ENCODE assay signal across 8 cellular contexts in the genomic region with DNA sequence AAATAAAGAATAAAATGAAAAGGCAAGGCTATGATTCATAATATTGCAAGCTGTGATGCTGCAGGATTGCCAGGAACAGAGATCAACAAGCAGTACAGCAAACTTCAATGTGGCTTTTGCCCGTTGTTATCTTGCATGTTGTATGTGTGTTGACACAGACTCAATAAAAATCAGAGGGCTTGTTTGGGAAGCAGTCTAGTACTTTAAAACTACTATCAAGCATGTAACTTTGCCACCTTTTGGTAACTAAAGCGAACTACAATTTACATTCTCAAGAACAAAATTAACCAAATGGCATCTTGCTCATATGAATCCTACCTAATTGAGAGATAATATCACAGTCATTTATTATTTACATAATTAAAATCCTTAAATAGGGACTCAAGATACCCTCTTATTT.
DNase-seq lines count a peak whose midpoint lies in the region; ATAC-seq and TF ChIP-seq lines count a peak whose summit lies in the region.

No MANE protein-coding gene starts in this region.

- DNase-seq in AG20443 (ENCODE audit: low spot score) = peak; percentile 8
- DNase-seq in NCI-H748 treated with DMSO at 0.1 percent for 48 hours (lab: John Stamatoyannopoulos, UW) = peak; percentile 54
- peak; percentile 28 for DNase-seq in fibroblast of villous mesenchyme (ENCODE audit: low read depth)
- DNase-seq in amniotic stem cell (lab: John Stamatoyannopoulos, UW) = no peak
- no peak for DNase-seq in NK-92 (lab: John Stamatoyannopoulos, UW; ENCODE audit: unreplicated experiment)
- no peak for DNase-seq in activated CD4-positive, CD25-positive, alpha-beta regulatory T cell treated with anti-CD3 and anti-CD28 coated beads, Interleukin-2, amount 50 U/mL, for 72 hours
- no peak for DNase-seq in CD1c-positive myeloid dendritic cell (ENCODE audit: extremely low spot score)

- TF ChIP-seq CTCF in fibroblast of villous mesenchyme (IDR thresholded peaks at IDR 0.05; ENCODE audit: insufficient read depth, low read depth, low read length) = peak; percentile 33

- ATAC-seq in GM19455 (IDR thresholded peaks at IDR 0.05; ENCODE audit: unreplicated experiment) = peak; percentile 66

- no peak overlapping the region for H3K4me3 ChIP-seq in fibroblast of villous mesenchyme (ENCODE audit: low read depth, low read length)

Comparison
In these comparisons a context has a peak if more than half of its experiments do, and no peak if none do; other contexts are left out.
1. DNase-seq: peak in AG20443 (single experiment), NCI-H748 treated with DMSO at 0.1 percent for 48 hours (single experiment) and fibroblast of villous mesenchyme (single experiment); none in amniotic stem cell (single experiment), NK-92 (single experiment), activated CD4-positive, CD25-positive, alpha-beta regulatory T cell treated with anti-CD3 and anti-CD28 coated beads, Interleukin-2, amount 50 U/mL, for 72 hours (single experiment) and CD1c-positive myeloid dendritic cell (single experiment).